In the genomic region with DNA sequence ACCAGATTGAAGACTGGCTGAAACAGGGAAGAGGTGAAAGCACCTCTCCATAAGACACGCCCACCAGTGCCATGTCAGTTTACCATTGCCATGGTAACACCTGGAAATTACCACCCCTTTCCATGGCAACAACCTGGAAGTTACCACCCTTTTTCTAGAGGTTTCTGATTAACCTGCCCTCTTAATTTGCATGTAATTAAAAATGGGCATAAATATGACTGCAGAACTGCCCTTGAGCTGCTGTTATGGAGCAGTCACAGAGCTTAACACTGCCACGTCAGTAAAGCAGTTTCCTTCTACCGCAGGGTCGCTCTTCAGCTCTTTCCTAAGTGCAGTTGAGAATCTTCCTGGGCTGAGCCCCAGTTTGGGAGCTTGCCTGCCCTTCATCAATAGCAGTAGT, we compare ENCODE assay signal across 8 cellular contexts.
A peak's percentile ranks its signal among the peaks of the same experiment; 100 is the strongest.
DNase-seq lines count a peak whose midpoint lies in the region; ATAC-seq and TF ChIP-seq lines count a peak whose summit lies in the region.

No MANE protein-coding gene starts in this region.

- H3K27me3 ChIP-seq in BLaER1 (no peaks in the 10 kb centered on the region), mucosa of stomach (ENCODE audit: control insufficient read depth, insufficient read depth, low read length) (no peaks in the 10 kb centered on the region)

- CTCF ChIA-PET in activated naive CD4-positive, alpha-beta T cell treated with anti-CD3 and anti-CD28 coated beads, Interleukin-2, amount 10 ng/mL, durations not matched to agents 7 days and 5 days (lab: Charles Lee) = interaction anchor here (1.0 kb wide), 1 partner anchor 116 kb away, joined by 3 read pairs; no protein-coding TSS in a partner anchor

- peak overlapping the region; percentile 44 for H3K4me3 Mint-ChIP-seq in activated naive CD4-positive, alpha-beta T cell treated with anti-CD3 and anti-CD28 coated beads, Interleukin-2, amount 10 ng/mL, durations not matched to agents 7 days and 5 days

- H3K36me3 ChIP-seq in BLaER1 (no peaks in the 10 kb centered on the region), mucosa of stomach (ENCODE audit: control insufficient read depth, insufficient read depth, low read length) (no peaks in the 10 kb centered on the region)

- in situ Hi-C loops in GM18951 (cut with MboI; ENCODE audit: low sequenced_read_pairs, unreplicated experiment) (no loop called here), ACHN (cut with HindIII; ENCODE audit: low pct_ligation_motif_present, low pct_unique_long_range_greater_than_20kb, low sequenced_read_pairs) (no loop called here)

- H3K4me1 Mint-ChIP-seq in activated naive CD4-positive, alpha-beta T cell treated with anti-CD3 and anti-CD28 coated beads, Interleukin-2, amount 10 ng/mL, durations not matched to agents 7 days and 5 days = peaks cover 84% of the 10 kb centered on the region

- H3K27me3 Mint-ChIP-seq in activated naive CD4-positive, alpha-beta T cell treated with anti-CD3 and anti-CD28 coated beads, Interleukin-2, amount 10 ng/mL, durations not matched to agents 7 days and 5 days = no peaks in the 10 kb centered on the region

- peak; percentile 64 for DNase-seq in activated naive CD4-positive, alpha-beta T cell treated with anti-CD3 and anti-CD28 coated beads, Interleukin-2, amount 10 ng/mL, durations not matched to agents 7 days and 5 days
- no peak for DNase-seq in islet precursor cell
- DNase-seq in cerebellar nuclear complex (lab: John Stamatoyannopoulos, UW) = no peak
- DNase-seq in ACHN = no peak

- H3K4me3 ChIP-seq in BLaER1 (peak overlapping the region; percentile 55; the same call in 1 of the 2 replicates), mucosa of stomach (ENCODE audit: low read length) (no peak overlapping the region)

- H3K36me3 Mint-ChIP-seq in activated naive CD4-positive, alpha-beta T cell treated with anti-CD3 and anti-CD28 coated beads, Interleukin-2, amount 10 ng/mL, durations not matched to agents 7 days and 5 days = peaks cover 26% of the 10 kb centered on the region

- H3K9me3 Mint-ChIP-seq in activated naive CD4-positive, alpha-beta T cell treated with anti-CD3 and anti-CD28 coated beads, Interleukin-2, amount 10 ng/mL, durations not matched to agents 7 days and 5 days = no peaks in the 10 kb centered on the region

- H3K27ac ChIP-seq in BLaER1 = peak overlapping the region; percentile 82

- H4K20me1 ChIP-seq in BLaER1 = peaks cover 37% of the 10 kb centered on the region; the same call in 1 of the 2 replicates

- no peaks in the 10 kb centered on the region for H3K9me3 ChIP-seq in BLaER1
- no peaks in the 10 kb centered on the region for H3K9me3 ChIP-seq in mucosa of stomach (ENCODE audit: control insufficient read depth, low read length)

- peak overlapping the region; percentile 99 for H3K27ac Mint-ChIP-seq in activated naive CD4-positive, alpha-beta T cell treated with anti-CD3 and anti-CD28 coated beads, Interleukin-2, amount 10 ng/mL, durations not matched to agents 7 days and 5 days

- TF ChIP-seq POLR2A in GM18951 (IDR thresholded peaks at IDR 0.05; ENCODE audit: extremely low read depth, insufficient read depth, insufficient read length) = peak; percentile 86

- ATAC-seq in HG03378 (IDR thresholded peaks at IDR 0.05; ENCODE audit: unreplicated experiment) = peak; percentile 27

- H3K4me2 ChIP-seq in BLaER1 = peak overlapping the region; percentile 98

- peak overlapping the region; percentile 75 for H3K9ac ChIP-seq in BLaER1
- peak overlapping the region; percentile 36 for H3K9ac ChIP-seq in mucosa of stomach (ENCODE audit: low read length)

- peaks cover 58% of the 10 kb centered on the region for H3K4me1 ChIP-seq in BLaER1
- H3K4me1 ChIP-seq in mucosa of stomach (ENCODE audit: control insufficient read depth, insufficient read depth, low read length) = peaks cover 49% of the 10 kb centered on the region
